Comparison of ENCODE assay signal across 8 cellular contexts in genomic region chr22:39805117-39805516, GRCh38.
"Had no signal": no experiment of that assay in that cellular context is flagged by ENCODE, and none has a peak within 500 bp of the region (broad histone marks: within the 10 kb centered on the region; RNA-seq: fewer than 3 reads in every experiment).

No MANE protein-coding gene starts in this region.

- H2AFZ ChIP-seq: GM23338 had no signal

- H3K27ac Mint-ChIP-seq: GM23338, H9, HFFc6 had no signal

- H3K4me3 ChIP-seq: GM23338, HAP-1 had no signal

- ATAC-seq: GM23338, HCT116 had no signal

- H3K4me3 Mint-ChIP-seq: GM23338, H9, HFFc6 had no signal

- H3K36me3 ChIP-seq: HAP-1 had no signal

- DNase-seq: GOT3, H7, H9, HCEC 1CT, HFFc6 had no signal

- H3K4me2 ChIP-seq: GM23338 had no signal

- H3K9me3 ChIP-seq: HAP-1 had no signal
